ENCODE assay signal across 22 cellular contexts in the genomic region with DNA sequence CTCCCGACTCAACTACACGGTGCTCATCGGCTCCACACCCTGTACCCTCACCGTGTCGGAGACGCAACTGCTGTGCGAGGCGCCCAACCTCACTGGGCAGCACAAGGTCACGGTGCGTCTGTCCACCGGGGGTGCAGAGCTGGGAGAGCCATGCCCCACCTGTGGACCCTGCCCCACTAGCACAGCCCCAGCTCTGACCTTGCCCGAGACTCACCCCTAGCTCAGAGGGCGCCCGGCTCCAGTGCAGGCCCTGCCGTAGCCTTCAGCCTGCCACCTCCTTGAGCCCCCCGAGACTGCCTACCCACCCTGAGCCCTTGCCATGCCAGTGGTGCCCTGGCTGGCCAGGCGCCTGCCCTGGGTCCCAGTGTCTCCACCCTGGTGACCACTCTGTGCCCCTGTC. TPM values are rescaled to one million over a fixed set of nuclear protein-coding genes. Genes with fewer than 3 reads are reported as not detected.
DNase-seq lines count a peak whose midpoint lies in the region; ATAC-seq, FAIRE-seq and TF ChIP-seq lines count a peak whose summit lies in the region.
"Had no signal": no experiment of that assay in that cellular context is flagged by ENCODE, and none has a peak within 500 bp of the region (broad histone marks: within the 10 kb centered on the region; RNA-seq: fewer than 3 reads in every experiment).

No MANE protein-coding gene starts in this region.

- H2BK120ac ChIP-seq in neuronal stem cell (ENCODE audit: low read depth, low read length): no peak overlapping the region

- no peak overlapping the region for H3K27ac ChIP-seq in K562 (ENCODE audit: extremely low read depth, low read depth, low read length)
- H3K27ac ChIP-seq in neuronal stem cell (replicated peaks; ENCODE audit: low read length): no peak overlapping the region
- no peak overlapping the region for H3K27ac ChIP-seq in adrenal gland
- H3K27ac ChIP-seq: 22Rv1; A549; BLaER1 treated with 17β-estradiol and CSF1 and Interleukin-3, amounts not matched to agents 10 nM and 100 nM; C4-2B had no signal

- CTCF ChIA-PET in K562 (lab: Yijun Ruan, JAX; ENCODE audit: low intra/inter-chr PET ratio): no interaction called here

- H3K79me1 ChIP-seq in neuronal stem cell (ENCODE audit: low read depth, low read length): peaks cover 26% of the 10 kb centered on the region

- no peaks in the 10 kb centered on the region for H3K79me2 ChIP-seq in K562 (ENCODE audit: control insufficient read depth, insufficient read depth, low read length)

- H3K4ac ChIP-seq in neuronal stem cell (ENCODE audit: low read length): no peak overlapping the region

- no peak overlapping the region for H3K4me3 Mint-ChIP-seq in stimulated activated naive CD8-positive, alpha-beta T cell treated with anti-CD3 and anti-CD28 coated beads, Interleukin-15, amount 100 ng/mL, for 72 hours
- H3K4me3 Mint-ChIP-seq: B cell; CD4-positive, alpha-beta T cell; CD8-positive, alpha-beta T cell had no signal

- H3K9me3 ChIP-seq in K562 (replicated peaks; ENCODE audit: control insufficient read depth, insufficient read depth, low read depth, low read length): no peaks in the 10 kb centered on the region
- H3K9me3 ChIP-seq in neuronal stem cell (replicated peaks in 1 of 2; ENCODE audit: control insufficient read depth in 2 of 2, insufficient read depth in 1 of 2, low read depth in 1 of 2, low read length in 2 of 2): no peaks in the 10 kb centered on the region
- H3K9me3 ChIP-seq in adrenal gland (replicated peaks in 1 of 3): no peaks in the 10 kb centered on the region
- H3K9me3 ChIP-seq: A549; BLaER1 treated with 17β-estradiol and CSF1 and Interleukin-3, amounts not matched to agents 10 nM and 100 nM; Caco-2 had no signal

- no peak overlapping the region for H2BK5ac ChIP-seq in neuronal stem cell (ENCODE audit: low read length)

- H3K23ac ChIP-seq in neuronal stem cell (ENCODE audit: low read depth, low read length, poor library complexity): peak overlapping the region; percentile 73

- no peak for DNase-seq in stimulated activated naive CD8-positive, alpha-beta T cell treated with anti-CD3 and anti-CD28 coated beads, Interleukin-15, amount 100 ng/mL, for 72 hours
- no peak for DNase-seq in stimulated activated naive CD8-positive, alpha-beta T cell treated with anti-CD3 and anti-CD28 coated beads, Interleukin-15, Interleukin-2, amounts not matched to agents 100 U/mL and 50 U/mL, for 24 hours
- DNase-seq in K562 (ENCODE audit: extremely low read depth in 1 of 4, low spot score in 3 of 4) (no peak), neuronal stem cell (ENCODE audit: low spot score) (no peak), adrenal gland (no peak)
- DNase-seq: AML-193; Caco-2; Calu3; CD4-positive, alpha-beta T cell; CD8-positive, alpha-beta T cell; DMS79 treated with DMSO at 0.1 percent for 48 hours; GF-D8 had no signal

- no peak overlapping the region for H2AK5ac ChIP-seq in neuronal stem cell (ENCODE audit: low read depth, low read length)

- POLR2A ChIA-PET in K562 (lab: Yijun Ruan, JAX): interaction anchor here (0.7 to 1.0 kb wide), 3 partner anchors 11 to 25 kb away, joined by 3 read pairs; no protein-coding TSS in a partner anchor

- no peaks in the 10 kb centered on the region for H3K9me1 ChIP-seq in K562 (ENCODE audit: control insufficient read depth, insufficient read depth, low read length)

- H4K8ac ChIP-seq in neuronal stem cell (ENCODE audit: low read depth, low read length): no peak overlapping the region

- no TSS peak for BruUV-seq in K562 (replicated peaks; lab: Mats Ljungman, UMichigan)

- H3K14ac ChIP-seq in neuronal stem cell (ENCODE audit: low read length): no peak overlapping the region

- in situ Hi-C loops in K562 (cut with MboI): no loop called here

- no peaks in the 10 kb centered on the region for H3K27me3 Mint-ChIP-seq in stimulated activated naive CD8-positive, alpha-beta T cell treated with anti-CD3 and anti-CD28 coated beads, Interleukin-15, amount 100 ng/mL, for 72 hours
- H3K27me3 Mint-ChIP-seq: B cell; CD4-positive, alpha-beta T cell had no signal

- no peak overlapping the region for H3K4me2 ChIP-seq in K562 (ENCODE audit: insufficient read depth, low read length)
- no peak overlapping the region for H3K4me2 ChIP-seq in neuronal stem cell (ENCODE audit: insufficient read depth, low read length, poor library complexity, severe bottlenecking)
- H3K4me2 ChIP-seq: A549; BLaER1 treated with 17β-estradiol and CSF1 and Interleukin-3, amounts not matched to agents 10 nM and 100 nM had no signal

- no peaks in the 10 kb centered on the region for H3K9me3 Mint-ChIP-seq in stimulated activated naive CD8-positive, alpha-beta T cell treated with anti-CD3 and anti-CD28 coated beads, Interleukin-15, amount 100 ng/mL, for 72 hours
- H3K9me3 Mint-ChIP-seq: CD4-positive, alpha-beta T cell; CD8-positive, alpha-beta T cell had no signal

- H2AFZ ChIP-seq in K562 (ENCODE audit: low read depth, low read length) (no peak overlapping the region), neuronal stem cell (ENCODE audit: low read length) (no peak overlapping the region)

- H2BK15ac ChIP-seq in neuronal stem cell (ENCODE audit: low read length): no peak overlapping the region

- TF ChIP-seq RAD21 in K562 (CRISPR knock-in tag; conservative IDR thresholded peaks at IDR 0.05 in 1 of 2, IDR thresholded peaks at IDR 0.05 in 1 of 2): no peak

- no peak overlapping the region for H4K91ac ChIP-seq in neuronal stem cell (ENCODE audit: low read depth, low read length, poor library complexity)

- intact Hi-C loops in K562 (cut with micrococcal nuclease) (no loop called here), adrenal gland (cut with DNase I) (no loop called here)

- no peak for FAIRE-seq in K562 (lab: Jason Lieb, UNC)
- FAIRE-seq: A549, D721Med, G401.6, GM12891, GM18507 had no signal

- H3K4me1 ChIP-seq in K562 (replicated peaks in 1 of 2; ENCODE audit: control insufficient read depth in 2 of 2, insufficient read depth in 2 of 2, low read length in 2 of 2): peaks cover 0 to 3% of the 10 kb centered on the region in 2 experiments; a peak in 2 of 5 replicates
- peaks cover 7 to 8% of the 10 kb centered on the region in 2 donors for H3K4me1 ChIP-seq in neuronal stem cell (ENCODE audit: control insufficient read depth in 2 of 2, insufficient read depth in 1 of 2, low read depth in 1 of 2, low read length in 2 of 2)
- H3K4me1 ChIP-seq in adrenal gland (replicated peaks in 1 of 2): no peaks in the 10 kb centered on the region
- H3K4me1 ChIP-seq: A549, Caco-2 had no signal

- H3K36me3 ChIP-seq in K562 (ENCODE audit: control insufficient read depth, insufficient read depth, low read length): peaks cover 85% of the 10 kb centered on the region; the same call in 2 of the 3 replicates
- H3K36me3 ChIP-seq in neuronal stem cell (replicated peaks in 1 of 2; ENCODE audit: control insufficient read depth in 2 of 2, insufficient read depth in 2 of 2, low read length in 2 of 2): peaks cover 81 to 97% of the 10 kb centered on the region in 2 donors
- H3K36me3 ChIP-seq in adrenal gland (replicated peaks in 1 of 2): peaks cover 0 to 80% of the 10 kb centered on the region in 2 donors

- no peaks in the 10 kb centered on the region for H4K20me1 ChIP-seq in K562 (replicated peaks; ENCODE audit: control insufficient read depth, insufficient read depth, low read length)

- H3K9ac ChIP-seq in K562 (ENCODE audit: insufficient read depth in 1 of 2, low read depth in 2 of 2, low read length in 2 of 2): no peak overlapping the region
- H3K9ac ChIP-seq in neuronal stem cell (ENCODE audit: low read depth, low read length, poor library complexity): no peak overlapping the region
- H3K9ac ChIP-seq: BLaER1 treated with 17β-estradiol and CSF1 and Interleukin-3, amounts not matched to agents 10 nM and 100 nM had no signal

- no peak overlapping the region for H3K27ac Mint-ChIP-seq in stimulated activated naive CD8-positive, alpha-beta T cell treated with anti-CD3 and anti-CD28 coated beads, Interleukin-15, amount 100 ng/mL, for 72 hours
- H3K27ac Mint-ChIP-seq: B cell; CD4-positive, alpha-beta T cell; CD8-positive, alpha-beta T cell had no signal

- H3K27me3 ChIP-seq in K562 (ENCODE audit: control insufficient read depth in 2 of 2, insufficient read depth in 2 of 2, low read length in 2 of 2) (no peaks in the 10 kb centered on the region), neuronal stem cell (ENCODE audit: control insufficient read depth in 3 of 3, insufficient read depth in 3 of 3, low read depth in 1 of 3, low read length in 3 of 3) (no peaks in the 10 kb centered on the region), adrenal gland (no peaks in the 10 kb centered on the region)
- H3K27me3 ChIP-seq: BLaER1 treated with 17β-estradiol and CSF1 and Interleukin-3, amounts not matched to agents 10 nM and 100 nM had no signal

- TF ChIP-seq POLR2A in K562 (conservative IDR thresholded peaks at IDR 0.05): no peak
- no peak for TF ChIP-seq POLR2A in adrenal gland (IDR thresholded peaks at IDR 0.05)

- H3K18ac ChIP-seq in neuronal stem cell (ENCODE audit: low read length): no peak overlapping the region

- ATAC-seq in stimulated activated naive CD8-positive, alpha-beta T cell treated with anti-CD3 and anti-CD28 coated beads, Interleukin-15, amount 100 ng/mL, for 72 hours: peak; percentile 14
- ATAC-seq in stimulated activated naive CD8-positive, alpha-beta T cell treated with anti-CD3 and anti-CD28 coated beads, Interleukin-15, Interleukin-2, amounts not matched to agents 100 U/mL and 50 U/mL, for 24 hours: no peak
- ATAC-seq in K562 (no peak), GM18502 (IDR thresholded peaks at IDR 0.05; ENCODE audit: poor library complexity, unreplicated experiment) (no peak)
- ATAC-seq: A549; CD8-positive, alpha-beta T cell had no signal

- 98% methylated on average over 11 of the region's 17 CpGs for WGBS in K562 (ENCODE audit: insufficient coverage, low coverage, missing lambda C conversion rate)
- no CpG with 5 or more reads among the region's 17 CpGs for WGBS in neuronal stem cell (ENCODE audit: extremely low coverage in 2 of 2, insufficient read length in 2 of 2, insufficient replicate concordance in 1 of 2), 2 donors
- 95 to 100% (median 97%) methylated on average over 10 to 17 of the region's 17 CpGs for WGBS in adrenal gland, 4 donors

- H3K4me1 Mint-ChIP-seq in stimulated activated naive CD8-positive, alpha-beta T cell treated with anti-CD3 and anti-CD28 coated beads, Interleukin-15, amount 100 ng/mL, for 72 hours: peaks cover 14% of the 10 kb centered on the region

- no peak for TF ChIP-seq EP300 in K562 (IDR thresholded peaks at IDR 0.05; ENCODE audit: low read length)

- H3K4me3 ChIP-seq in K562 (no peak overlapping the region), neuronal stem cell (ENCODE audit: low read length in 2 of 2) (no peak overlapping the region), adrenal gland (no peak overlapping the region)
- H3K4me3 ChIP-seq: A549; BLaER1 treated with 17β-estradiol and CSF1 and Interleukin-3, amounts not matched to agents 10 nM and 100 nM had no signal

- H2BK12ac ChIP-seq in neuronal stem cell (ENCODE audit: low read length): peak overlapping the region; percentile 22

- TF ChIP-seq CTCF in K562 (IDR thresholded peaks at IDR 0.05 in 2 of 3, conservative IDR thresholded peaks at IDR 0.05 in 1 of 3; ENCODE audit: insufficient read depth in 2 of 3, low read depth in 1 of 3, low read length in 3 of 3): no peak
- no peak for TF ChIP-seq CTCF in adrenal gland (IDR thresholded peaks at IDR 0.05)

RNA-seq across cellular contexts. Expression of gene PLXNA1, which starts 34.9 kb away (rescaled TPM):
- total RNA-seq in K562 (2011; cell fraction: chromatin; rRNA removed; ENCODE audit: low replicate concordance): 126 and 340 TPM in 2 replicates
- 201 and 257 TPM in 2 replicates for total RNA-seq in K562 (2011; cell fraction: nucleolus; rRNA removed)
- 135 and 137 TPM in 2 replicates for total RNA-seq in K562 (2011; cell fraction: nucleoplasm; rRNA removed)
- 25.7 and 29.7 TPM in 2 replicates for total RNA-seq in K562 (2014; rRNA removed)
- total RNA-seq in K562 (2014; rRNA removed; fragmentation: Illumina TruSeq; extraction: Trizol): 11.4 and 14.0 TPM in 2 replicates
- 14.4 and 15.6 TPM in 2 replicates for total RNA-seq in K562 (2015; rRNA removed; fragmentation: Illumina TruSeq; extraction: Trizol)
- 49.3 and 59.9 TPM in 2 replicates for total RNA-seq in K562 (2021)
- 39.2 and 54.7 TPM in 2 replicates for polyA plus RNA-seq in K562 (2011; rRNA removed)
- 30.3 and 79.8 TPM in 2 replicates for polyA plus RNA-seq in K562 (2011; cell fraction: cytosol; rRNA removed)
- polyA plus RNA-seq in K562 (2011; cell fraction: nucleus; rRNA removed): 230 and 364 TPM in 2 replicates
- polyA plus RNA-seq in K562 (2012): 30.0 and 54.1 TPM in 2 replicates
- polyA plus RNA-seq in K562 (2014; fragmentation: Illumina TruSeq; extraction: Trizol): 16.8 and 30.4 TPM in 2 replicates
- polyA plus RNA-seq in K562 (2014; fragmentation: Nextera tagmentation; extraction: Ambion mirVana): under 1 TPM; 0.23 to 0.35 TPM
- polyA plus RNA-seq in K562 (2014; rRNA removed): 32.3 and 37.7 TPM in 2 replicates
- polyA minus RNA-seq in K562 (2011; rRNA and poly(A)+ RNA removed): 37.0 and 87.9 TPM in 2 replicates
- 46.9 and 52.1 TPM in 2 replicates for polyA minus RNA-seq in K562 (2011; cell fraction: cytosol; rRNA and poly(A)+ RNA removed)
- polyA minus RNA-seq in K562 (2011; cell fraction: nucleus; rRNA and poly(A)+ RNA removed): 79.0 and 94.2 TPM in 2 replicates
- polyA plus RNA-seq in neuronal stem cell (2013, experiment 1 of 2): 31.7 TPM
- polyA plus RNA-seq in neuronal stem cell (2013, experiment 2 of 2): 32.1 TPM
- total RNA-seq in adrenal gland: 10 to 100 TPM; 17.9 to 28.4 (median 21.7) TPM
- 10 to 100 TPM; 10.3 to 29.9 (median 15.1) TPM for polyA plus RNA-seq in adrenal gland
